In genomic region chr19:41352279-41352608, GRCh38 we compare ENCODE assay signal across 8 cellular contexts. TPM values are rescaled to one million over a fixed set of nuclear protein-coding genes. Genes with fewer than 3 reads are reported as not detected.
A peak's percentile ranks its signal among the peaks of the same experiment; 100 is the strongest.
DNase-seq lines count a peak whose midpoint lies in the region; ATAC-seq and TF ChIP-seq lines count a peak whose summit lies in the region.

No MANE protein-coding gene starts in this region.

- H3K36me3 ChIP-seq in gastrocnemius medialis: no peaks in the 10 kb centered on the region

- H3K27ac Mint-ChIP-seq in T-helper 17 cell: peak overlapping the region; percentile 99

- H3K4me3 Mint-ChIP-seq in T-helper 17 cell: peak overlapping the region; percentile 99

- peaks cover 27 to 51% (median 45%) of the 10 kb centered on the region in 3 donors for H3K27me3 ChIP-seq in gastrocnemius medialis

- peak overlapping the region; percentile 75 to 80 (median 80) for H3K27ac ChIP-seq in gastrocnemius medialis

- H3K4me1 ChIP-seq in gastrocnemius medialis: peaks cover 0 to 32% of the 10 kb centered on the region in 2 donors

- H3K4me3 ChIP-seq in GM12875 (ENCODE audit: low read depth, low read length): peak overlapping the region; percentile 97
- H3K4me3 ChIP-seq in foreskin fibroblast (ENCODE audit: low read depth in 1 of 2, low read length in 2 of 2): peak overlapping the region; percentile 83 to 84
- peak overlapping the region; percentile 67 to 76 (median 73) for H3K4me3 ChIP-seq in gastrocnemius medialis

- intact Hi-C loops in gastrocnemius medialis (cut with DNase I; ENCODE audit: low total_unique reads): loop anchor here (2.0 to 5.0 kb wide), 2 partner anchors 25 to 150 kb away; no protein-coding TSS in a partner anchor

- peaks cover 14% of the 10 kb centered on the region for H3K36me3 Mint-ChIP-seq in T-helper 17 cell (ENCODE audit: low read depth)

- in situ Hi-C loops in gastrocnemius medialis (cut with MboI; ENCODE audit: low sequenced_read_pairs in 4 of 4): no loop called here

- H3K9me3 ChIP-seq in T-helper 17 cell (ENCODE audit: control insufficient read depth, low read length, poor library complexity, severe bottlenecking) (no peaks in the 10 kb centered on the region), gastrocnemius medialis (no peaks in the 10 kb centered on the region)

- no peaks in the 10 kb centered on the region for H3K27me3 Mint-ChIP-seq in T-helper 17 cell

- H3K4me1 Mint-ChIP-seq in T-helper 17 cell: peaks cover 56% of the 10 kb centered on the region

- TF ChIP-seq CTCF in GM12875 (IDR thresholded peaks at IDR 0.05; ENCODE audit: borderline replicate concordance, insufficient read depth, low read depth, low read length) (no peak), foreskin fibroblast (IDR thresholded peaks at IDR 0.05; ENCODE audit: low read depth, low read length) (no peak), gastrocnemius medialis (IDR thresholded peaks at IDR 0.05 in 4 of 5, conservative IDR thresholded peaks at IDR 0.05 in 1 of 5) (no peak)

- TF ChIP-seq POLR2A in gastrocnemius medialis (IDR thresholded peaks at IDR 0.05) (no peak), erythroblast (IDR thresholded peaks at IDR 0.05; ENCODE audit: low read length) (no peak)

- DNase-seq in T-helper 17 cell (no peak), foreskin fibroblast (no peak), gastrocnemius medialis (no peak), NCI-H1092 treated with DMSO at 0.1 percent for 48 hours (lab: John Stamatoyannopoulos, UW) (no peak), SW 1271 (lab: John Stamatoyannopoulos, UW) (no peak), erythroblast (lab: John Stamatoyannopoulos, UW) (no peak), NCI-H2196 (lab: John Stamatoyannopoulos, UW; ENCODE audit: unreplicated experiment) (no peak)

- no peak for ATAC-seq in T-helper 17 cell
- no peak for ATAC-seq in gastrocnemius medialis

RNA-seq across cellular contexts. Expression of gene TGFB1, which starts 1.5 kb away (rescaled TPM):
- total RNA-seq in T-helper 17 cell: 100 to 1,000 TPM; 408 to 431 TPM
- 1 to 10 TPM; 1.9 to 5.2 (median 4.9) TPM for total RNA-seq in gastrocnemius medialis

RNA-seq across cellular contexts. Expression of gene B9D2, which starts 11.7 kb away (rescaled TPM):
- total RNA-seq in T-helper 17 cell (10 to 100 TPM; 37.1 to 41.4 TPM), gastrocnemius medialis (1 to 10 TPM; 2.6 to 6.9 (median 4.5) TPM)

RNA-seq across cellular contexts. Expression of gene TMEM91, which starts 24.1 kb away (rescaled TPM):
- total RNA-seq in T-helper 17 cell: 10 to 100 TPM in 1 of 2 donors, 1 to 10 TPM in 1; 6.9 to 35.0 TPM
- 10 to 100 TPM in 1 of 4 donors, 1 to 10 TPM in 3; 1.6 to 13.6 (median 4.7) TPM for total RNA-seq in gastrocnemius medialis

RNA-seq across cellular contexts. Expression of gene CCDC97, which starts 42.3 kb away (rescaled TPM):
- total RNA-seq in T-helper 17 cell (10 to 100 TPM; 34.7 to 35.4 TPM), gastrocnemius medialis (10 to 100 TPM in 3 of 4 donors, 1 to 10 TPM in 1; 8.6 to 15.3 (median 15.1) TPM)

RNA-seq across cellular contexts. Expression of gene EXOSC5, which starts 44.9 kb away (rescaled TPM):
- total RNA-seq in T-helper 17 cell: 10 to 100 TPM; 12.0 to 13.0 TPM
- total RNA-seq in gastrocnemius medialis: 10 to 100 TPM; 29.1 to 61.9 (median 40.9) TPM

Comparison
In these comparisons a context has a peak if more than half of its experiments do, and no peak if none do; other contexts are left out.
1. RNA of gene TGFB1, which starts 1.5 kb away (total RNA-seq): 408 to 431 TPM in T-helper 17 cell; 1.9 to 5.2 TPM in gastrocnemius medialis; every median in the first group is over 10 times any median in the second.
2. RNA of gene B9D2, which starts 11.7 kb away (total RNA-seq): 37.1 to 41.4 TPM in T-helper 17 cell; 2.6 to 6.9 TPM in gastrocnemius medialis; every median in the first group is over 4 times any median in the second.
3. Peak in every context shown above with its lines, with median percentiles within 50 percentile points of each other: H3K4me3 ChIP-seq.